Comparison of ENCODE assay signal across 16 cellular contexts in genomic region chr12:114690267-114691135, GRCh38. TPM values are rescaled to one million over a fixed set of nuclear protein-coding genes. Genes with fewer than 3 reads are reported as not detected.
DNase-seq lines count a peak whose midpoint lies in the region; ATAC-seq and TF ChIP-seq lines count a peak whose summit lies in the region.
"Had no signal": no experiment of that assay in that cellular context is flagged by ENCODE, and none has a peak within 500 bp of the region (broad histone marks: within the 10 kb centered on the region; RNA-seq: fewer than 3 reads in every experiment).

No MANE protein-coding gene starts in this region.

- no peak overlapping the region for H3K9ac ChIP-seq in PC-3 (ENCODE audit: low read length)

- no peaks in the 10 kb centered on the region for H3K27me3 ChIP-seq in PC-3 (ENCODE audit: low read length)
- no peaks in the 10 kb centered on the region for H3K27me3 ChIP-seq in thyroid gland

- no peak for ATAC-seq in PC-3
- ATAC-seq: A549 had no signal

- 50 to 58% methylated on average over 8 of the region's 8 CpGs for WGBS in thyroid gland, 2 donors

- CTCF ChIA-PET in PC-3 (lab: Charles Lee): no interaction called here

- H3K9me2 ChIP-seq in PC-3 (replicated peaks; ENCODE audit: low read length): no peaks in the 10 kb centered on the region

- H3K4me1 ChIP-seq in PC-3 (ENCODE audit: insufficient read depth, low read length): peaks cover 34% of the 10 kb centered on the region
- H3K4me1 ChIP-seq in thyroid gland: peaks cover 46 to 54% of the 10 kb centered on the region in 2 donors

- H3K27ac ChIP-seq in PC-3 (ENCODE audit: low read length) (no peak overlapping the region), thyroid gland (peak overlapping the region; percentile 97 to 99 (median 99))
- H3K27ac ChIP-seq: A549, PC-9 had no signal

- H3K4me3 ChIP-seq in PC-3 (ENCODE audit: low read length) (peak overlapping the region; percentile 81; the same call in 1 of the 2 replicates), thyroid gland (replicated peaks in 1 of 3) (no peak overlapping the region)
- H3K4me3 ChIP-seq: A549, PC-9 had no signal

- no peaks in the 10 kb centered on the region for H3F3A ChIP-seq in PC-3 (ENCODE audit: low read length, unreplicated experiment)

- H3K79me2 ChIP-seq in PC-3 (ENCODE audit: low read length): peaks cover 39% of the 10 kb centered on the region

- H2AFZ ChIP-seq in PC-3 (ENCODE audit: low read length): 0 out of 2 replicates have a peak overlapping the region, but pooled peaks have one; percentile 16
- H2AFZ ChIP-seq: PC-9 had no signal

- intact Hi-C loops in PC-3 (cut with micrococcal nuclease): no loop called here
- intact Hi-C loops in thyroid gland (cut with DNase I): no loop called here

- H3K4me2 ChIP-seq in PC-3 (ENCODE audit: low read length): peak overlapping the region; percentile 96
- H3K4me2 ChIP-seq: A549, PC-9 had no signal

- H3K9me3 ChIP-seq in PC-3 (ENCODE audit: low read length) (no peaks in the 10 kb centered on the region), thyroid gland (no peaks in the 10 kb centered on the region)
- H3K9me3 ChIP-seq: A549 had no signal

- TF ChIP-seq CTCF in PC-3 (conservative IDR thresholded peaks at IDR 0.05; ENCODE audit: low read depth, low read length) (0 out of 2 replicates have a peak, but pooled peaks have one; percentile 14), thyroid gland (IDR thresholded peaks at IDR 0.05) (no peak)

- POLR2A ChIA-PET in PC-3 (lab: Charles Lee; ENCODE audit: unreplicated experiment): no interaction called here

- H3K36me3 ChIP-seq in PC-3 (ENCODE audit: low read depth, low read length): no peaks in the 10 kb centered on the region
- no peaks in the 10 kb centered on the region for H3K36me3 ChIP-seq in thyroid gland

- DNase-seq in ELR (ENCODE audit: low read depth) (peak; percentile 16), PC-3 (no peak), islet precursor cell (peak; percentile 52), thyroid gland (no peak), GM19240 (ENCODE audit: insufficient read length, low spot score) (no peak), DMS53 (lab: John Stamatoyannopoulos, UW) (no peak)
- DNase-seq in activated CD4-positive, alpha-beta T cell treated with anti-CD3 and anti-CD28 coated beads for 1 hour: no peak
- DNase-seq: CD4-positive, CD25-positive, alpha-beta regulatory T cell; HCEC 1CT; KBM-7; NCI-H1092 treated with DMSO at 0.1 percent for 48 hours; NCI-H1694; NCI-H446; NCI-H748 treated with DMSO at 0.1 percent for 48 hours; PC-9 had no signal

- H4K20me1 ChIP-seq in PC-3 (ENCODE audit: low read length): no peaks in the 10 kb centered on the region

- TF ChIP-seq POLR2A in thyroid gland (IDR thresholded peaks at IDR 0.05): no peak

- no TSS peak for BruUV-seq in PC-3 (replicated peaks; lab: Mats Ljungman, UMichigan)

RNA-seq across cellular contexts. Expression of gene TBX3, which starts 6.5 kb away (rescaled TPM):
- total RNA-seq in PC-3 (2014; rRNA removed) (89.4 and 123 TPM in 2 replicates), thyroid gland (100 to 1,000 TPM; 104 to 258 (median 192) TPM)
- total RNA-seq: CD4-positive, CD25-positive, alpha-beta regulatory T cell; PC-9 had no signal

Comparison
In these comparisons a context has a peak if more than half of its experiments do, and no peak if none do; other contexts are left out.
1. DNase-seq: peak in ELR (single experiment) and islet precursor cell (single experiment); none in PC-3 (single experiment), thyroid gland (0 of 2), GM19240 (single experiment), DMS53 (single experiment) and activated CD4-positive, alpha-beta T cell treated with anti-CD3 and anti-CD28 coated beads for 1 hour (single experiment).